Comparison of ENCODE assay signal across 15 cellular contexts in genomic region chr1:1024421-1025415, GRCh38. TPM values are rescaled to one million over a fixed set of nuclear protein-coding genes. Genes with fewer than 3 reads are reported as not detected.
DNase-seq lines count a peak whose midpoint lies in the region; ATAC-seq and TF ChIP-seq lines count a peak whose summit lies in the region.
"Had no signal": no experiment of that assay in that cellular context is flagged by ENCODE, and none has a peak within 500 bp of the region (broad histone marks: within the 10 kb centered on the region; RNA-seq: fewer than 3 reads in every experiment).

No MANE protein-coding gene starts in this region.

- no peak overlapping the region for H3K4me3 ChIP-seq in AG10803 (ENCODE audit: low read length)
- H3K4me3 ChIP-seq in PC-9 = peak overlapping the region; percentile 55
- peak overlapping the region; percentile 8 to 57 (median 24) for H3K4me3 ChIP-seq in esophagus squamous epithelium
- H3K4me3 ChIP-seq: gastrocnemius medialis, ovary had no signal

- H3K27ac ChIP-seq in PC-9 (peak overlapping the region; percentile 61), esophagus squamous epithelium (peak overlapping the region; percentile 65 to 79 (median 72))
- H3K27ac ChIP-seq: gastrocnemius medialis, ovary, VCaP had no signal

- peaks cover 28% of the 10 kb centered on the region for H3F3A ChIP-seq in PC-9 (ENCODE audit: insufficient read depth, low read depth)

- H3K9me3 ChIP-seq in PC-9 (ENCODE audit: insufficient read depth, low read depth) (no peaks in the 10 kb centered on the region), esophagus squamous epithelium (no peaks in the 10 kb centered on the region)
- H3K9me3 ChIP-seq: gastrocnemius medialis, ovary had no signal

- no peak overlapping the region for H3K27ac Mint-ChIP-seq in effector memory CD8-positive, alpha-beta T cell
- H3K27ac Mint-ChIP-seq: B cell, HFFc6 had no signal

- H3K4me2 ChIP-seq in PC-9 = peak overlapping the region; percentile 88

- peak in 1 of 4 donors; percentile 35 for TF ChIP-seq POLR2A in esophagus squamous epithelium (IDR thresholded peaks at IDR 0.05)

- peaks cover 3% of the 10 kb centered on the region for H3K36me3 Mint-ChIP-seq in effector memory CD8-positive, alpha-beta T cell (ENCODE audit: insufficient read depth)

- H3K79me2 ChIP-seq in PC-9 (ENCODE audit: low read depth) = peaks cover 62% of the 10 kb centered on the region

- H3K4me1 ChIP-seq in PC-9 (replicated peaks; ENCODE audit: insufficient read depth) = peaks cover 40% of the 10 kb centered on the region
- H3K4me1 ChIP-seq in esophagus squamous epithelium = peaks cover 32 to 70% (median 47%) of the 10 kb centered on the region in 3 donors

- intact Hi-C loops in PC-9 (cut with micrococcal nuclease; ENCODE audit: unreplicated experiment) (loop anchor here (2.0 to 5.0 kb wide), 2 partner anchors 48 to 140 kb away; partner anchors contain the start of gene RNF223), esophagus squamous epithelium (cut with DNase I) (no loop called here)

- H3K27me3 ChIP-seq in PC-9 (ENCODE audit: insufficient read depth, low read depth) = no peaks in the 10 kb centered on the region
- peaks cover 0 to 11% (median 0%) of the 10 kb centered on the region in 4 donors for H3K27me3 ChIP-seq in esophagus squamous epithelium
- H3K27me3 ChIP-seq: ovary had no signal

- H3K27me3 Mint-ChIP-seq in effector memory CD8-positive, alpha-beta T cell = peaks cover 4 to 17% of the 10 kb centered on the region in 2 donors
- H3K27me3 Mint-ChIP-seq: B cell had no signal

- TF ChIP-seq CTCF in AG10803 (conservative IDR thresholded peaks at IDR 0.05; ENCODE audit: low read length) = no peak
- TF ChIP-seq CTCF in PC-9 (conservative IDR thresholded peaks at IDR 0.05) = no peak
- TF ChIP-seq CTCF in esophagus squamous epithelium (IDR thresholded peaks at IDR 0.05) = no peak

- BruUV-seq in PC-9 (replicated peaks; lab: Mats Ljungman, UMichigan) = no TSS peak

- peak; percentile 25 for DNase-seq in AG10803 (ENCODE audit: low read depth)
- peak; percentile 91 to 92 for DNase-seq in PC-9
- DNase-seq in esophagus squamous epithelium (lab: John Stamatoyannopoulos, UW) = no peak
- DNase-seq in midbrain (lab: John Stamatoyannopoulos, UW) = peak; percentile 40
- no peak for DNase-seq in NCI-H2081 (lab: John Stamatoyannopoulos, UW)
- no peak for DNase-seq in effector memory CD8-positive, alpha-beta T cell
- no peak for DNase-seq in NCI-H1105 treated with DMSO at 0.1 percent for 48 hours (lab: John Stamatoyannopoulos, UW)
- DNase-seq: activated naive CD4-positive, alpha-beta T cell treated with Interleukin-2 at 50 U/mL for 16 hours; gastrocnemius medialis; HFFc6; KBM-7; ovary had no signal

- no peaks in the 10 kb centered on the region for H3K9me2 ChIP-seq in PC-9 (ENCODE audit: insufficient read depth)

- no peak overlapping the region for H3K4me3 Mint-ChIP-seq in effector memory CD8-positive, alpha-beta T cell
- H3K4me3 Mint-ChIP-seq: B cell, HFFc6 had no signal

- H3K4me1 Mint-ChIP-seq in effector memory CD8-positive, alpha-beta T cell (ENCODE audit: low read depth in 2 of 2) = no peaks in the 10 kb centered on the region

- H4K20me1 ChIP-seq in PC-9 (ENCODE audit: insufficient read depth) = peaks cover 5% of the 10 kb centered on the region; the same call in 1 of the 2 replicates

- H2AFZ ChIP-seq in PC-9 = no peak overlapping the region

- CTCF ChIA-PET in PC-9 (lab: Charles Lee) = no interaction called here

- H3K9me3 Mint-ChIP-seq in effector memory CD8-positive, alpha-beta T cell = no peaks in the 10 kb centered on the region
- H3K9me3 Mint-ChIP-seq: HFFc6 had no signal

- no peak for ATAC-seq in effector memory CD8-positive, alpha-beta T cell (replicated peaks)
- no peak for ATAC-seq in HG03108 (IDR thresholded peaks at IDR 0.05; ENCODE audit: unreplicated experiment)
- ATAC-seq: gastrocnemius medialis had no signal

- POLR2A ChIA-PET in PC-9 (lab: Charles Lee; ENCODE audit: unreplicated experiment) = no interaction called here

- no peaks in the 10 kb centered on the region for H3K36me3 ChIP-seq in PC-9 (ENCODE audit: low read depth)
- peaks cover 0 to 6% (median 0%) of the 10 kb centered on the region in 3 donors for H3K36me3 ChIP-seq in esophagus squamous epithelium
- H3K36me3 ChIP-seq: gastrocnemius medialis, ovary had no signal

- 33 to 57% methylated on average over 5 to 7 of the region's 35 CpGs for WGBS in esophagus squamous epithelium, 2 donors

RNA-seq across cellular contexts. Expression of gene AGRN, which starts 4.8 kb away (rescaled TPM):
- total RNA-seq in PC-9 (2021) (278 and 381 TPM in 2 replicates), esophagus squamous epithelium (10 to 100 TPM; 20.0 to 35.8 (median 32.0) TPM)

RNA-seq across cellular contexts. Expression of gene ISG15, which starts 11.4 kb away (rescaled TPM):
- total RNA-seq in PC-9 (2021) (20.9 and 37.7 TPM in 2 replicates), esophagus squamous epithelium (10 to 100 TPM in 2 of 4 donors, 1 to 10 TPM in 2; 7.2 to 44.3 (median 10.3) TPM)

RNA-seq across cellular contexts. Expression of gene HES4, which starts 24.8 kb away (rescaled TPM):
- total RNA-seq in PC-9 (2021) (19.2 and 41.8 TPM in 2 replicates), esophagus squamous epithelium (10 to 100 TPM; 15.1 to 16.2 (median 15.3) TPM)

RNA-seq across cellular contexts. Expression of gene PERM1, which starts 42.8 kb away (rescaled TPM):
- total RNA-seq in PC-9 (2021) (0.60 and 0.81 TPM in 2 replicates), esophagus squamous epithelium (not detected)
- total RNA-seq: B cell had no signal

RNA-seq across cellular contexts. Expression of gene RNF223, which starts 49.4 kb away (rescaled TPM):
- 3.2 and 3.6 TPM in 2 replicates for total RNA-seq in PC-9 (2021)
- total RNA-seq in esophagus squamous epithelium = 10 to 100 TPM; 11.8 to 25.3 (median 12.3) TPM
- total RNA-seq: B cell, gastrocnemius medialis, HFFc6 had no signal

Comparison
In these comparisons a context has a peak if more than half of its experiments do, and no peak if none do; other contexts are left out.
1. DNase-seq: peak in AG10803 (single experiment), PC-9 (2 of 2) and midbrain (single experiment); none in esophagus squamous epithelium (single experiment), NCI-H2081 (0 of 2), effector memory CD8-positive, alpha-beta T cell (0 of 3) and NCI-H1105 treated with DMSO at 0.1 percent for 48 hours (single experiment).